ENCODE assay signal across 7 cellular contexts in genomic region chr17:32352734-32353133, GRCh38. TPM values are rescaled to one million over a fixed set of nuclear protein-coding genes. Genes with fewer than 3 reads are reported as not detected.
DNase-seq lines count a peak whose midpoint lies in the region; ATAC-seq and TF ChIP-seq lines count a peak whose summit lies in the region.
"Not testable (repeated sequence)": the region's sequence is repeated elsewhere in the genome, so short reads cannot be mapped to it uniquely, and the experiment has no call there.

No MANE protein-coding gene starts in this region.

- CTCF ChIA-PET in activated CD8-positive, alpha-beta T cell treated with anti-CD3 and anti-CD28 coated beads for 36 hours (lab: Charles Lee), result not testable (repeated sequence)
- CTCF ChIA-PET in MCF 10A (lab: Yijun Ruan, JAX), result interaction anchor here (1.0 kb wide), 1 partner anchor 26 kb away, joined by 3 read pairs; no protein-coding TSS in a partner anchor

- not testable (repeated sequence) for H3K18ac ChIP-seq in mesendoderm (ENCODE audit: low read length)

- POLR2A ChIA-PET in activated CD8-positive, alpha-beta T cell treated with anti-CD3 and anti-CD28 coated beads for 36 hours (lab: Charles Lee), result interaction anchor here (1.5 to 2.9 kb wide), 2 partner anchors 11 to 14 kb away, joined by 3 to 18 read pairs; partner anchors contain the start of gene C17orf75
- POLR2A ChIA-PET in MCF 10A (lab: Yijun Ruan, JAX), result interaction anchor here (0.5 to 3.3 kb wide), 2 partner anchors 12 to 344 kb away, joined by 3 to 56 read pairs; partner anchors contain the start of gene C17orf75

- not testable (repeated sequence) for H3K79me1 ChIP-seq in mesendoderm (ENCODE audit: low read length)

- not testable (repeated sequence) for ATAC-seq in activated CD8-positive, alpha-beta T cell treated with anti-CD3 and anti-CD28 coated beads for 36 hours; psoas muscle

- not testable (repeated sequence) for H3K56ac ChIP-seq in mesendoderm (ENCODE audit: low read length)

- H3K9ac ChIP-seq in NT2/D1 (ENCODE audit: insufficient read length, low read depth), result peak overlapping the region; percentile 21
- not testable (repeated sequence) for H3K9ac ChIP-seq in mesendoderm (ENCODE audit: low read length)

- H3K27ac Mint-ChIP-seq in activated CD8-positive, alpha-beta T cell treated with anti-CD3 and anti-CD28 coated beads for 36 hours; MCF 10A (ENCODE audit: low read depth, unreplicated experiment): not testable (repeated sequence)

- not testable (repeated sequence) for H2BK120ac ChIP-seq in mesendoderm (ENCODE audit: low read depth, low read length)

- H3K4me3 ChIP-seq in GM06990 (replicated peaks; ENCODE audit: low read depth, low read length) (peak overlapping the region; percentile 89), fibroblast of mammary gland (ENCODE audit: control insufficient read depth, low read depth, low read length) (peak overlapping the region; percentile 93), psoas muscle (peak overlapping the region; percentile 90)
- H3K4me3 ChIP-seq in NT2/D1 (ENCODE audit: insufficient read length, low read depth); mesendoderm (ENCODE audit: low read length): not testable (repeated sequence)

- BruUV-seq in MCF 10A (replicated peaks; lab: Mats Ljungman, UMichigan), result not testable (repeated sequence)

- H2AK5ac ChIP-seq in mesendoderm (ENCODE audit: low read length), result not testable (repeated sequence)

- peak overlapping the region; percentile 98 for H3K4me3 Mint-ChIP-seq in activated CD8-positive, alpha-beta T cell treated with anti-CD3 and anti-CD28 coated beads for 36 hours
- peak overlapping the region; percentile 99 for H3K4me3 Mint-ChIP-seq in MCF 10A (ENCODE audit: unreplicated experiment)

- not testable (repeated sequence) for H2BK5ac ChIP-seq in mesendoderm (ENCODE audit: low read length)

- H3K36me3 ChIP-seq in GM06990 (ENCODE audit: control insufficient read depth, insufficient read depth, low read length) (peaks cover 25% of the 10 kb centered on the region), NT2/D1 (ENCODE audit: insufficient read depth, insufficient read length, low read length) (peaks cover 56% of the 10 kb centered on the region), psoas muscle (ENCODE audit: insufficient read depth in 1 of 2, low read depth in 1 of 2) (peaks cover 9 to 61% of the 10 kb centered on the region in 2 donors)
- not testable (repeated sequence) for H3K36me3 ChIP-seq in mesendoderm (ENCODE audit: control insufficient read depth, insufficient read depth, low read length)

- peaks cover 64% of the 10 kb centered on the region for H3K36me3 Mint-ChIP-seq in activated CD8-positive, alpha-beta T cell treated with anti-CD3 and anti-CD28 coated beads for 36 hours (ENCODE audit: low read depth)
- peaks cover 72% of the 10 kb centered on the region for H3K36me3 Mint-ChIP-seq in MCF 10A (ENCODE audit: insufficient read depth, unreplicated experiment)

- WGBS in mesendoderm (ENCODE audit: extremely low coverage, insufficient coverage, low lambda C conversion rate), result no CpG with 5 or more reads among the region's 9 CpGs
- WGBS in psoas muscle, 3 donors, result 87 to 90% (median 90%) methylated on average over 9 of the region's 9 CpGs

- H3K4me2 ChIP-seq in mesendoderm (ENCODE audit: low read length), result peak overlapping the region; percentile 7

- peaks cover 65% of the 10 kb centered on the region for H3K79me2 ChIP-seq in mesendoderm (ENCODE audit: control insufficient read depth, insufficient read depth, low read length)

- not testable (repeated sequence) for H4K5ac ChIP-seq in mesendoderm (ENCODE audit: low read length)

- not testable (repeated sequence) for H3K27me3 Mint-ChIP-seq in activated CD8-positive, alpha-beta T cell treated with anti-CD3 and anti-CD28 coated beads for 36 hours; MCF 10A (ENCODE audit: insufficient read depth, unreplicated experiment)

- not testable (repeated sequence) for H2BK15ac ChIP-seq in mesendoderm (replicated peaks; ENCODE audit: low read depth)

- H3K4ac ChIP-seq in mesendoderm (ENCODE audit: low read depth, low read length), result not testable (repeated sequence)

- H3K4me1 ChIP-seq in NT2/D1 (ENCODE audit: insufficient read depth, insufficient read length); mesendoderm (ENCODE audit: control insufficient read depth, low read depth, low read length): not testable (repeated sequence)
- peaks cover 59% of the 10 kb centered on the region for H3K4me1 ChIP-seq in psoas muscle

- not testable (repeated sequence) for H3K9me3 ChIP-seq in NT2/D1 (ENCODE audit: insufficient read depth, low read length); psoas muscle

- DNase-seq in GM06990 (ENCODE audit: extremely low read depth, insufficient read length); NT2/D1 (ENCODE audit: low read depth, low spot score); activated CD8-positive, alpha-beta T cell treated with anti-CD3 and anti-CD28 coated beads for 36 hours; MCF 10A (ENCODE audit: unreplicated experiment); fibroblast of mammary gland (ENCODE audit: low read depth); mesendoderm; psoas muscle: not testable (repeated sequence)

- H3K23ac ChIP-seq in mesendoderm (ENCODE audit: low read length), result not testable (repeated sequence)

- TF ChIP-seq CTCF in GM06990 (IDR thresholded peaks at IDR 0.05; ENCODE audit: insufficient read depth, low read length, poor library complexity, severe bottlenecking); activated CD8-positive, alpha-beta T cell treated with anti-CD3 and anti-CD28 coated beads for 36 hours (IDR thresholded peaks at IDR 0.05); MCF 10A (IDR thresholded peaks at IDR 0.05; ENCODE audit: unreplicated experiment); fibroblast of mammary gland (conservative IDR thresholded peaks at IDR 0.05; ENCODE audit: control insufficient read depth, insufficient read depth, low read depth, low read length); psoas muscle (IDR thresholded peaks at IDR 0.05): not testable (repeated sequence)

- not testable (repeated sequence) for H3K27me3 ChIP-seq in GM06990 (replicated peaks; ENCODE audit: control insufficient read depth, insufficient read depth, low read length); NT2/D1 (ENCODE audit: insufficient read depth, insufficient read length); mesendoderm (ENCODE audit: insufficient read depth, low read length, poor library complexity); psoas muscle (ENCODE audit: insufficient read depth in 3 of 3, low read length in 2 of 3)

- intact Hi-C loops in activated CD8-positive, alpha-beta T cell treated with anti-CD3 and anti-CD28 coated beads for 36 hours (cut with micrococcal nuclease); psoas muscle (cut with DNase I): not testable (repeated sequence)
- intact Hi-C loops in MCF 10A (cut with micrococcal nuclease), result loop anchor here (10.0 kb wide), 1 partner anchor 92 kb away; the partner anchor contains the start of gene PSMD11

- not testable (repeated sequence) for H3K9me3 Mint-ChIP-seq in activated CD8-positive, alpha-beta T cell treated with anti-CD3 and anti-CD28 coated beads for 36 hours; MCF 10A (ENCODE audit: unreplicated experiment)

- not testable (repeated sequence) for H4K8ac ChIP-seq in mesendoderm (ENCODE audit: low read depth, low read length)

- peaks cover 51% of the 10 kb centered on the region for H3K4me1 Mint-ChIP-seq in activated CD8-positive, alpha-beta T cell treated with anti-CD3 and anti-CD28 coated beads for 36 hours (ENCODE audit: low read depth)
- H3K4me1 Mint-ChIP-seq in MCF 10A (ENCODE audit: insufficient read depth, unreplicated experiment), result peaks cover 28% of the 10 kb centered on the region

- H3K27ac ChIP-seq in mesendoderm (ENCODE audit: low read depth, low read length); psoas muscle: not testable (repeated sequence)

RNA-seq across cellular contexts. Expression of gene ZNF207, which starts 2.8 kb away (rescaled TPM):
- total RNA-seq in activated CD8-positive, alpha-beta T cell treated with anti-CD3 and anti-CD28 coated beads for 36 hours, result 100 to 1,000 TPM; 189 to 201 TPM
- total RNA-seq in MCF 10A (2022) (167 and 179 TPM in 2 replicates), psoas muscle (100 to 1,000 TPM in 1 of 4 donors, 10 to 100 TPM in 3; 60.9 to 136 (median 73.4) TPM)
- polyA plus RNA-seq in mesendoderm (2013, experiment 1 of 2), result 270 TPM
- polyA plus RNA-seq in mesendoderm (2013, experiment 2 of 2), result 263 TPM
- polyA plus RNA-seq in psoas muscle, result 100 to 1,000 TPM in 1 of 3 donors, 10 to 100 TPM in 2; 62.2 to 134 (median 75.2) TPM

RNA-seq across cellular contexts. Expression of gene C17orf75, which starts 10.8 kb away (rescaled TPM):
- total RNA-seq in activated CD8-positive, alpha-beta T cell treated with anti-CD3 and anti-CD28 coated beads for 36 hours, result 10 to 100 TPM; 30.8 to 32.7 TPM
- total RNA-seq in MCF 10A (2022), result 11.5 and 18.1 TPM in 2 replicates
- 30.9 TPM for polyA plus RNA-seq in mesendoderm (2013, experiment 1 of 2)
- 31.9 TPM for polyA plus RNA-seq in mesendoderm (2013, experiment 2 of 2)
- total RNA-seq in psoas muscle, result 10 to 100 TPM in 3 of 4 donors, 1 to 10 TPM in 1; 8.9 to 16.1 (median 13.6) TPM
- polyA plus RNA-seq in psoas muscle, result 10 to 100 TPM in 2 of 3 donors, 1 to 10 TPM in 1; 6.1 to 17.8 (median 15.2) TPM
